ENCODE assay signal across 8 cellular contexts in genomic region chr12:47361389-47362031, GRCh38.
DNase-seq lines count a peak whose midpoint lies in the region; ATAC-seq, FAIRE-seq and TF ChIP-seq lines count a peak whose summit lies in the region.

No MANE protein-coding gene starts in this region.

- no peaks in the 10 kb centered on the region for H3K27me3 Mint-ChIP-seq in naive B cell

- H3K27me3 ChIP-seq in K562 (ENCODE audit: control insufficient read depth in 2 of 2, insufficient read depth in 2 of 2, low read length in 2 of 2) (no peaks in the 10 kb centered on the region), WERI-Rb-1 (ENCODE audit: insufficient read depth, low read depth, severe bottlenecking) (peaks cover 5% of the 10 kb centered on the region)

- CTCF ChIA-PET in K562 (lab: Yijun Ruan, JAX; ENCODE audit: low intra/inter-chr PET ratio) = no interaction called here

- peaks cover 0 to 13% of the 10 kb centered on the region in 2 donors for H3K36me3 Mint-ChIP-seq in naive B cell

- peak; percentile 20 for DNase-seq in SHP77 treated with DMSO at 0.1 percent for 48 hours (lab: John Stamatoyannopoulos, UW)
- peak; percentile 36 to 85 (median 54) for DNase-seq in K562 (ENCODE audit: extremely low read depth in 1 of 4, low spot score in 3 of 4)
- DNase-seq in naive B cell = peak; percentile 33
- DNase-seq in WERI-Rb-1 = no peak
- DNase-seq in DMS79 treated with DMSO at 0.1 percent for 48 hours (lab: John Stamatoyannopoulos, UW) = no peak
- no peak for DNase-seq in foreskin fibroblast

- ATAC-seq in GM18873 (IDR thresholded peaks at IDR 0.05; ENCODE audit: low FRiP score, unreplicated experiment) (peak; percentile 92), HG02885 (IDR thresholded peaks at IDR 0.05; ENCODE audit: poor library complexity, unreplicated experiment) (peak; percentile 86), K562 (peak; percentile 98), naive B cell (ENCODE audit: low read depth in 2 of 2) (peak; percentile 54 to 57)

- peak overlapping the region; percentile 79 for H3K4me2 ChIP-seq in K562 (ENCODE audit: insufficient read depth, low read length)

- WGBS in K562 (ENCODE audit: insufficient coverage, low coverage, missing lambda C conversion rate) = 3% methylated on average over 7 of the region's 7 CpGs

- H3K4me3 ChIP-seq in K562 (peak overlapping the region; percentile 31), WERI-Rb-1 (ENCODE audit: low read depth, low read length) (no peak overlapping the region), foreskin fibroblast (ENCODE audit: low read depth in 1 of 2, low read length in 2 of 2) (no peak overlapping the region)

- FAIRE-seq in K562 (lab: Jason Lieb, UNC) = peak; percentile 96

- TF ChIP-seq EP300 in K562 (IDR thresholded peaks at IDR 0.05; ENCODE audit: low read length) = peak; percentile 34; the same call in 1 of the 2 replicates

- TF ChIP-seq CTCF in K562 (IDR thresholded peaks at IDR 0.05 in 2 of 3, conservative IDR thresholded peaks at IDR 0.05 in 1 of 3; ENCODE audit: insufficient read depth in 2 of 3, low read depth in 1 of 3, low read length in 3 of 3) = peak in 2 of 3 experiments; percentile 31 to 50; a peak in 3 of 6 replicates
- no peak for TF ChIP-seq CTCF in WERI-Rb-1 (IDR thresholded peaks at IDR 0.05; ENCODE audit: low read depth, low read length)
- TF ChIP-seq CTCF in foreskin fibroblast (IDR thresholded peaks at IDR 0.05; ENCODE audit: low read depth, low read length) = no peak

- H3K79me2 ChIP-seq in K562 (ENCODE audit: control insufficient read depth, insufficient read depth, low read length) = no peaks in the 10 kb centered on the region

- peak; percentile 53 for TF ChIP-seq POLR2A in K562 (conservative IDR thresholded peaks at IDR 0.05)

- H3K9ac ChIP-seq in K562 (ENCODE audit: insufficient read depth in 1 of 2, low read depth in 2 of 2, low read length in 2 of 2) = peak overlapping the region in 1 of 2 experiments; percentile 51; a peak in 3 of 4 replicates

- peaks cover 3 to 9% (median 7%) of the 10 kb centered on the region in 7 donors for H3K9me3 Mint-ChIP-seq in naive B cell

- peak overlapping the region; percentile 96 to 99 (median 99) for H3K27ac Mint-ChIP-seq in naive B cell

- BruUV-seq in K562 (replicated peaks; lab: Mats Ljungman, UMichigan) = no TSS peak

- POLR2A ChIA-PET in K562 (lab: Yijun Ruan, JAX) = interaction anchor here (0.6 to 1.0 kb wide), 4 partner anchors 9 to 23 kb away, joined by 3 to 4 read pairs (median 3); no protein-coding TSS in a partner anchor

- in situ Hi-C loops in K562 (cut with MboI) = no loop called here

- H3K36me3 ChIP-seq in K562 (ENCODE audit: control insufficient read depth, insufficient read depth, low read length) (no peaks in the 10 kb centered on the region), WERI-Rb-1 (no peaks in the 10 kb centered on the region)

- H4K20me1 ChIP-seq in K562 (replicated peaks; ENCODE audit: control insufficient read depth, insufficient read depth, low read length) = no peaks in the 10 kb centered on the region

- no peaks in the 10 kb centered on the region for H3K9me3 ChIP-seq in K562 (replicated peaks; ENCODE audit: control insufficient read depth, insufficient read depth, low read depth, low read length)
- no peaks in the 10 kb centered on the region for H3K9me3 ChIP-seq in WERI-Rb-1 (ENCODE audit: severe bottlenecking)

- H3K4me1 Mint-ChIP-seq in naive B cell = peaks cover 54 to 56% (median 55%) of the 10 kb centered on the region in 3 donors

- H3K9me1 ChIP-seq in K562 (ENCODE audit: control insufficient read depth, insufficient read depth, low read length) = no peaks in the 10 kb centered on the region

- peaks cover 0 to 36% of the 10 kb centered on the region in 2 experiments; a peak in 4 of 5 replicates for H3K4me1 ChIP-seq in K562 (replicated peaks in 1 of 2; ENCODE audit: control insufficient read depth in 2 of 2, insufficient read depth in 2 of 2, low read length in 2 of 2)

- TF ChIP-seq RAD21 in K562 (CRISPR knock-in tag; conservative IDR thresholded peaks at IDR 0.05 in 1 of 2, IDR thresholded peaks at IDR 0.05 in 1 of 2) = peak; percentile 47 to 64

- intact Hi-C loops in K562 (cut with micrococcal nuclease) = loop anchor here (2.0 to 5.0 kb wide), 2 partner anchors 35 to 279 kb away; no protein-coding TSS in a partner anchor

- H3K27ac ChIP-seq in K562 (ENCODE audit: extremely low read depth, low read depth, low read length) = peak overlapping the region; percentile 67
- H3K27ac ChIP-seq in WERI-Rb-1 = no peak overlapping the region

- H2AFZ ChIP-seq in K562 (ENCODE audit: low read depth, low read length) = peak overlapping the region; percentile 93

- peak overlapping the region; percentile 77 to 94 (median 82) for H3K4me3 Mint-ChIP-seq in naive B cell

TF ChIP-seq in K562, 482 proteins besides CTCF, POLR2A, EP300 and RAD21 (continues in another document):
- TF ChIP-seq, protein P1, sequence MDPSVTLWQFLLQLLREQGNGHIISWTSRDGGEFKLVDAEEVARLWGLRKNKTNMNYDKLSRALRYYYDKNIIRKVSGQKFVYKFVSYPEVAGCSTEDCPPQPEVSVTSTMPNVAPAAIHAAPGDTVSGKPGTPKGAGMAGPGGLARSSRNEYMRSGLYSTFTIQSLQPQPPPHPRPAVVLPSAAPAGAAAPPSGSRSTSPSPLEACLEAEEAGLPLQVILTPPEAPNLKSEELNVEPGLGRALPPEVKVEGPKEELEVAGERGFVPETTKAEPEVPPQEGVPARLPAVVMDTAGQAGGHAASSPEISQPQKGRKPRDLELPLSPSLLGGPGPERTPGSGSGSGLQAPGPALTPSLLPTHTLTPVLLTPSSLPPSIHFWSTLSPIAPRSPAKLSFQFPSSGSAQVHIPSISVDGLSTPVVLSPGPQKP (CRISPR knock-in tag; IDR thresholded peaks at IDR 0.05) = no peak
- TF ChIP-seq ZNF764 (CRISPR knock-in tag; IDR thresholded peaks at IDR 0.05; ENCODE audit: low read depth) (no peak), POLR3G (IDR thresholded peaks at IDR 0.05; ENCODE audit: extremely low read depth, insufficient read length, insufficient replicate concordance) (no peak), ATF1 (CRISPR knock-in tag; IDR thresholded peaks at IDR 0.05) (no peak), ATF1 (tag; IDR thresholded peaks at IDR 0.05) (no peak), MTA3 (IDR thresholded peaks at IDR 0.05; ENCODE audit: borderline replicate concordance) (peak; percentile 21; the same call in 1 of the 2 replicates), FOSL1 (tag; conservative IDR thresholded peaks at IDR 0.05) (0 out of 2 replicates have a peak, but pooled peaks have one; percentile 10), SMC3 (conservative IDR thresholded peaks at IDR 0.05; ENCODE audit: insufficient read depth, low read depth, low read length) (no peak), GABPB2 (CRISPR knock-in tag; conservative IDR thresholded peaks at IDR 0.05) (no peak), TAF7 (tag; IDR thresholded peaks at IDR 0.05) (0 out of 2 replicates have a peak, but pooled peaks have one; percentile 1), KLF13 (tag; IDR thresholded peaks at IDR 0.05; ENCODE audit: borderline replicate concordance, low read depth) (no peak)
- TF ChIP-seq, protein P2, sequence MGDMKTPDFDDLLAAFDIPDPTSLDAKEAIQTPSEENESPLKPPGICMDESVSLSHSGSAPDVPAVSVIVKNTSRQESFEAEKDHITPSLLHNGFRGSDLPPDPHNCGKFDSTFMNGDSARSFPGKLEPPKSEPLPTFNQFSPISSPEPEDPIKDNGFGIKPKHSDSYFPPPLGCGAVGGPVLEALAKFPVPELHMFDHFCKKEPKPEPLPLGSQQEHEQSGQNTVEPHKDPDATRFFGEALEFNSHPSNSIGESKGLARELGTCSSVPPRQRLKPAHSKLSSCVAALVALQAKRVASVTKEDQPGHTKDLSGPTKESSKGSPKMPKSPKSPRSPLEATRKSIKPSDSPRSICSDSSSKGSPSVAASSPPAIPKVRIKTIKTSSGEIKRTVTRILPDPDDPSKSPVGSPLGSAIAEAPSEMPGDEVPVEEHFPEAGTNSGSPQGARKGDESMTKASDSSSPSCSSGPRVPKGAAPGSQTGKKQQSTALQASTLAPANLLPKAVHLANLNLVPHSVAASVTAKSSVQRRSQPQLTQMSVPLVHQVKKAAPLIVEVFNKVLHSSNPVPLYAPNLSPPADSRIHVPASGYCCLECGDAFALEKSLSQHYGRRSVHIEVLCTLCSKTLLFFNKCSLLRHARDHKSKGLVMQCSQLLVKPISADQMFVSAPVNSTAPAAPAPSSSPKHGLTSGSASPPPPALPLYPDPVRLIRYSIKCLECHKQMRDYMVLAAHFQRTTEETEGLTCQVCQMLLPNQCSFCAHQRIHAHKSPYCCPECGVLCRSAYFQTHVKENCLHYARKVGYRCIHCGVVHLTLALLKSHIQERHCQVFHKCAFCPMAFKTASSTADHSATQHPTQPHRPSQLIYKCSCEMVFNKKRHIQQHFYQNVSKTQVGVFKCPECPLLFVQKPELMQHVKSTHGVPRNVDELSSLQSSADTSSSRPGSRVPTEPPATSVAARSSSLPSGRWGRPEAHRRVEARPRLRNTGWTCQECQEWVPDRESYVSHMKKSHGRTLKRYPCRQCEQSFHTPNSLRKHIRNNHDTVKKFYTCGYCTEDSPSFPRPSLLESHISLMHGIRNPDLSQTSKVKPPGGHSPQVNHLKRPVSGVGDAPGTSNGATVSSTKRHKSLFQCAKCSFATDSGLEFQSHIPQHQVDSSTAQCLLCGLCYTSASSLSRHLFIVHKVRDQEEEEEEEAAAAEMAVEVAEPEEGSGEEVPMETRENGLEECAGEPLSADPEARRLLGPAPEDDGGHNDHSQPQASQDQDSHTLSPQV (IDR thresholded peaks at IDR 0.05) = peak; percentile 52; the same call in 1 of the 2 replicates
- TF ChIP-seq, protein P3, sequence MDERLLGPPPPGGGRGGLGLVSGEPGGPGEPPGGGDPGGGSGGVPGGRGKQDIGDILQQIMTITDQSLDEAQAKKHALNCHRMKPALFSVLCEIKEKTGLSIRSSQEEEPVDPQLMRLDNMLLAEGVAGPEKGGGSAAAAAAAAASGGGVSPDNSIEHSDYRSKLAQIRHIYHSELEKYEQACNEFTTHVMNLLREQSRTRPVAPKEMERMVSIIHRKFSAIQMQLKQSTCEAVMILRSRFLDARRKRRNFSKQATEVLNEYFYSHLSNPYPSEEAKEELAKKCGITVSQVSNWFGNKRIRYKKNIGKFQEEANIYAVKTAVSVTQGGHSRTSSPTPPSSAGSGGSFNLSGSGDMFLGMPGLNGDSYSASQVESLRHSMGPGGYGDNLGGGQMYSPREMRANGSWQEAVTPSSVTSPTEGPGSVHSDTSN (CRISPR knock-in tag; IDR thresholded peaks at IDR 0.05; ENCODE audit: low read depth) = no peak
- TF ChIP-seq, protein P3 (tag; conservative IDR thresholded peaks at IDR 0.05; ENCODE audit: low read depth) = no peak

Comparison
In these comparisons a context has a peak if more than half of its experiments do, and no peak if none do; other contexts are left out.
1. DNase-seq: peak in SHP77 treated with DMSO at 0.1 percent for 48 hours (single experiment), K562 (4 of 4) and naive B cell (single experiment); none in WERI-Rb-1 (single experiment), DMS79 treated with DMSO at 0.1 percent for 48 hours (single experiment) and foreskin fibroblast (0 of 2).
2. CTCF ChIP-seq: peak in K562 (2 of 3); none in WERI-Rb-1 (single experiment) and foreskin fibroblast (single experiment).
3. Peak in every context shown above with its lines, with median percentiles within 50 percentile points of each other: ATAC-seq.